ENCODE assay signal across 1 cellular context in the genomic region with DNA sequence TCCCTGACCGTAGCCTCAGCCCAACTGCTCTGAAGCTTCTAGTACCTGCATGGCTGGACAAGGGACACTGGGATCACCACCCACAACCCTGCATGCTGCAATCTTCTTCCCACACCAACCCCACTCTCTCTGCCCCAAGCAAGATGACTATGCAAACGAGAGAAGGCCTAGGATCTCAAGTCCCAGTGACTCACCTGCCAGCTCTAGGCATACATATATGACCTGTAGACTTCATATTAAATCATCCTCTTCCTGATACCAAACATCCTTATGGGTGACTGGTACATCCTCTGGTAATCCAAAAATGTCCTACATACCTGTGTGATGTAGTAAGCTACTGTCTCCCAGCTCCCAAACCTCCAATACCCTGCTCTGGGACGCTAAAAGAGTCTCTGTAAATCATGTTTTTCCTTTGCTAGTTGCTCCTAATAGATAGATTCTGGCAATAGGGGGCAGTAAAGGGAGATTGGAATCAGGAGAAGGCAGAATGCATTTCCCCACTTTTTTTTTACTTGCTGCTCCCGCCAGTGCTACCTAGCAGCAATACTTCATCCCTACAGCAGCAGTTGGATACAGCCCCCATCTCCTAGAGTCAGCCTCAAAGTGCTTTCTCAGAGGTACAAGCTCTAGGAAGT.
TF ChIP-seq lines count a peak whose summit lies in the region.

No MANE protein-coding gene starts in this region.

TF ChIP-seq in HCT116, 20 proteins besides CTCF, POLR2A, EP300 and RAD21 (continued from another document):
- TF ChIP-seq TCF7L2 (IDR thresholded peaks at IDR 0.05; ENCODE audit: borderline replicate concordance, extremely low read depth, insufficient read depth, insufficient read length) (no peak), JUND (IDR thresholded peaks at IDR 0.05) (no peak), ELF1 (IDR thresholded peaks at IDR 0.05; ENCODE audit: borderline replicate concordance, low read depth) (no peak), EZH2 (IDR thresholded peaks at IDR 0.05) (no peak), CBX3 (IDR thresholded peaks at IDR 0.05; ENCODE audit: low read depth) (no peak), SRF (IDR thresholded peaks at IDR 0.05; ENCODE audit: low read depth) (no peak), CEBPB (IDR thresholded peaks at IDR 0.05; ENCODE audit: low read depth) (no peak), SP1 (IDR thresholded peaks at IDR 0.05; ENCODE audit: low read depth) (no peak), FOSL1 (IDR thresholded peaks at IDR 0.05; ENCODE audit: low read depth) (no peak)
- TF ChIP-seq, protein P1, sequence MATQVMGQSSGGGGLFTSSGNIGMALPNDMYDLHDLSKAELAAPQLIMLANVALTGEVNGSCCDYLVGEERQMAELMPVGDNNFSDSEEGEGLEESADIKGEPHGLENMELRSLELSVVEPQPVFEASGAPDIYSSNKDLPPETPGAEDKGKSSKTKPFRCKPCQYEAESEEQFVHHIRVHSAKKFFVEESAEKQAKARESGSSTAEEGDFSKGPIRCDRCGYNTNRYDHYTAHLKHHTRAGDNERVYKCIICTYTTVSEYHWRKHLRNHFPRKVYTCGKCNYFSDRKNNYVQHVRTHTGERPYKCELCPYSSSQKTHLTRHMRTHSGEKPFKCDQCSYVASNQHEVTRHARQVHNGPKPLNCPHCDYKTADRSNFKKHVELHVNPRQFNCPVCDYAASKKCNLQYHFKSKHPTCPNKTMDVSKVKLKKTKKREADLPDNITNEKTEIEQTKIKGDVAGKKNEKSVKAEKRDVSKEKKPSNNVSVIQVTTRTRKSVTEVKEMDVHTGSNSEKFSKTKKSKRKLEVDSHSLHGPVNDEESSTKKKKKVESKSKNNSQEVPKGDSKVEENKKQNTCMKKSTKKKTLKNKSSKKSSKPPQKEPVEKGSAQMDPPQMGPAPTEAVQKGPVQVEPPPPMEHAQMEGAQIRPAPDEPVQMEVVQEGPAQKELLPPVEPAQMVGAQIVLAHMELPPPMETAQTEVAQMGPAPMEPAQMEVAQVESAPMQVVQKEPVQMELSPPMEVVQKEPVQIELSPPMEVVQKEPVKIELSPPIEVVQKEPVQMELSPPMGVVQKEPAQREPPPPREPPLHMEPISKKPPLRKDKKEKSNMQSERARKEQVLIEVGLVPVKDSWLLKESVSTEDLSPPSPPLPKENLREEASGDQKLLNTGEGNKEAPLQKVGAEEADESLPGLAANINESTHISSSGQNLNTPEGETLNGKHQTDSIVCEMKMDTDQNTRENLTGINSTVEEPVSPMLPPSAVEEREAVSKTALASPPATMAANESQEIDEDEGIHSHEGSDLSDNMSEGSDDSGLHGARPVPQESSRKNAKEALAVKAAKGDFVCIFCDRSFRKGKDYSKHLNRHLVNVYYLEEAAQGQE (IDR thresholded peaks at IDR 0.05; ENCODE audit: low read depth) = no peak
- TF ChIP-seq, protein P2, sequence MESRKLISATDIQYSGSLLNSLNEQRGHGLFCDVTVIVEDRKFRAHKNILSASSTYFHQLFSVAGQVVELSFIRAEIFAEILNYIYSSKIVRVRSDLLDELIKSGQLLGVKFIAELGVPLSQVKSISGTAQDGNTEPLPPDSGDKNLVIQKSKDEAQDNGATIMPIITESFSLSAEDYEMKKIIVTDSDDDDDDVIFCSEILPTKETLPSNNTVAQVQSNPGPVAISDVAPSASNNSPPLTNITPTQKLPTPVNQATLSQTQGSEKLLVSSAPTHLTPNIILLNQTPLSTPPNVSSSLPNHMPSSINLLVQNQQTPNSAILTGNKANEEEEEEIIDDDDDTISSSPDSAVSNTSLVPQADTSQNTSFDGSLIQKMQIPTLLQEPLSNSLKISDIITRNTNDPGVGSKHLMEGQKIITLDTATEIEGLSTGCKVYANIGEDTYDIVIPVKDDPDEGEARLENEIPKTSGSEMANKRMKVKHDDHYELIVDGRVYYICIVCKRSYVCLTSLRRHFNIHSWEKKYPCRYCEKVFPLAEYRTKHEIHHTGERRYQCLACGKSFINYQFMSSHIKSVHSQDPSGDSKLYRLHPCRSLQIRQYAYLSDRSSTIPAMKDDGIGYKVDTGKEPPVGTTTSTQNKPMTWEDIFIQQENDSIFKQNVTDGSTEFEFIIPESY (IDR thresholded peaks at IDR 0.05; ENCODE audit: extremely low read depth, insufficient replicate concordance, low read length) = no peak
